12 cellular contexts compared by ENCODE assay signal in genomic region chr10:18418579-18419210, GRCh38.
A peak's percentile ranks its signal among the peaks of the same experiment; 100 is the strongest.
DNase-seq lines count a peak whose midpoint lies in the region; ATAC-seq lines count a peak whose summit lies in the region.
"Had no signal": no experiment of that assay in that cellular context is flagged by ENCODE, and none has a peak within 500 bp of the region (broad histone marks: within the 10 kb centered on the region; RNA-seq: fewer than 3 reads in every experiment).

No MANE protein-coding gene starts in this region.

- DNase-seq in NOMO-1 treated with DMSO at 0.1 percent for 48 hours (lab: John Stamatoyannopoulos, UW; ENCODE audit: unreplicated experiment) (peak; percentile 95), left kidney (ENCODE audit: low read depth, low spot score) (peak; percentile 10), NCI-H146 (lab: John Stamatoyannopoulos, UW) (no peak), NCI-H2107 (lab: John Stamatoyannopoulos, UW) (no peak)
- DNase-seq: activated CD4-positive, alpha-beta T cell treated with anti-CD3 and anti-CD28 coated beads for 36 hours; activated naive CD4-positive, alpha-beta T cell treated with anti-CD3 and anti-CD28 coated beads, Interleukin-2, amount 50 U/mL, for 16 hours; DND-41; effector memory CD4-positive, alpha-beta T cell had no signal

- ATAC-seq in GM18517 (IDR thresholded peaks at IDR 0.05; ENCODE audit: unreplicated experiment) (peak; percentile 71), HG02642 (IDR thresholded peaks at IDR 0.05; ENCODE audit: poor library complexity, unreplicated experiment) (peak; percentile 57), HG03045 (IDR thresholded peaks at IDR 0.05; ENCODE audit: unreplicated experiment) (no peak), GM21367 (IDR thresholded peaks at IDR 0.05; ENCODE audit: unreplicated experiment) (no peak)
- ATAC-seq: activated CD4-positive, alpha-beta T cell treated with anti-CD3 and anti-CD28 coated beads for 36 hours had no signal

Comparison
In these comparisons a context has a peak if more than half of its experiments do, and no peak if none do; other contexts are left out.
1. ATAC-seq: peak in GM18517 (single experiment) and HG02642 (single experiment); none in HG03045 (single experiment) and GM21367 (single experiment).
2. DNase-seq: peak in NOMO-1 treated with DMSO at 0.1 percent for 48 hours (single experiment) and left kidney (single experiment); none in NCI-H146 (single experiment) and NCI-H2107 (single experiment).